In genomic region chr13:39536274-39536673, GRCh38 we compare ENCODE assay signal across 16 cellular contexts.
"Had no signal": no experiment of that assay in that cellular context is flagged by ENCODE, and none has a peak within 500 bp of the region (broad histone marks: within the 10 kb centered on the region; RNA-seq: fewer than 3 reads in every experiment).

No MANE protein-coding gene starts in this region.

- H3K27ac Mint-ChIP-seq: activated CD4-positive, alpha-beta T cell treated with anti-CD3 and anti-CD28 coated beads, Interleukin-2, amount 10 ng/mL, durations not matched to agents 7 days and 5 days; activated naive CD8-positive, alpha-beta T cell treated with anti-CD3 and anti-CD28 coated beads, Interleukin-2, amount 50 U/mL, for 24 hours; dendritic cell treated with granulocyte-macrophage colony-stimulating factor and Interleukin-4, amounts not matched to agents 40 ng/mL and 50 ng/mL, for 4 days; endodermal cell; naive thymus-derived CD8-positive, alpha-beta T cell; T-helper 1 cell treated with Interleukin-12 subunit alpha and Interleukin-12 subunit beta and Interleukin-4 antibody, amounts not matched to agents 30 μg/mL and 1 μg/mL, for 36 hours had no signal

- H3K27ac ChIP-seq: right lobe of liver, suprapubic skin had no signal

- H3K4me1 ChIP-seq: right lobe of liver had no signal

- H3K9me3 Mint-ChIP-seq: activated CD4-positive, alpha-beta T cell treated with anti-CD3 and anti-CD28 coated beads, Interleukin-2, amount 10 ng/mL, durations not matched to agents 7 days and 5 days; activated naive CD8-positive, alpha-beta T cell treated with anti-CD3 and anti-CD28 coated beads, Interleukin-2, amount 50 U/mL, for 24 hours; dendritic cell treated with granulocyte-macrophage colony-stimulating factor and Interleukin-4, amounts not matched to agents 40 ng/mL and 50 ng/mL, for 4 days; endodermal cell; naive thymus-derived CD8-positive, alpha-beta T cell; T-helper 1 cell treated with Interleukin-12 subunit alpha and Interleukin-12 subunit beta and Interleukin-4 antibody, amounts not matched to agents 30 μg/mL and 1 μg/mL, for 36 hours had no signal

- H3K9me3 ChIP-seq: mucosa of descending colon, right lobe of liver, suprapubic skin had no signal

- H3K4me3 Mint-ChIP-seq: activated CD4-positive, alpha-beta T cell treated with anti-CD3 and anti-CD28 coated beads, Interleukin-2, amount 10 ng/mL, durations not matched to agents 7 days and 5 days; activated naive CD8-positive, alpha-beta T cell treated with anti-CD3 and anti-CD28 coated beads, Interleukin-2, amount 50 U/mL, for 24 hours; dendritic cell treated with granulocyte-macrophage colony-stimulating factor and Interleukin-4, amounts not matched to agents 40 ng/mL and 50 ng/mL, for 4 days; endodermal cell; naive thymus-derived CD8-positive, alpha-beta T cell; T-helper 1 cell treated with Interleukin-12 subunit alpha and Interleukin-12 subunit beta and Interleukin-4 antibody, amounts not matched to agents 30 μg/mL and 1 μg/mL, for 36 hours had no signal

- H3K4me3 ChIP-seq: mucosa of descending colon, right lobe of liver, suprapubic skin had no signal

- H3K27me3 Mint-ChIP-seq: dendritic cell treated with granulocyte-macrophage colony-stimulating factor and Interleukin-4, amounts not matched to agents 40 ng/mL and 50 ng/mL, for 4 days had no signal

- H3K36me3 ChIP-seq: right lobe of liver, suprapubic skin had no signal

- H3K36me3 Mint-ChIP-seq: naive thymus-derived CD8-positive, alpha-beta T cell had no signal

- H3K4me1 Mint-ChIP-seq: activated CD4-positive, alpha-beta T cell treated with anti-CD3 and anti-CD28 coated beads, Interleukin-2, amount 10 ng/mL, durations not matched to agents 7 days and 5 days; activated naive CD8-positive, alpha-beta T cell treated with anti-CD3 and anti-CD28 coated beads, Interleukin-2, amount 50 U/mL, for 24 hours; endodermal cell; naive thymus-derived CD8-positive, alpha-beta T cell had no signal

- DNase-seq: activated CD4-positive, alpha-beta T cell treated with anti-CD3 and anti-CD28 coated beads, Interleukin-2, amount 10 ng/mL, durations not matched to agents 7 days and 5 days; activated CD4-positive, CD25-positive, alpha-beta regulatory T cell; activated CD8-positive, alpha-beta memory T cell treated with anti-CD3 and anti-CD28 coated beads for 24 hours; activated naive CD4-positive, alpha-beta T cell treated with Interleukin-2 at 50 U/mL for 16 hours; activated naive CD8-positive, alpha-beta T cell treated with anti-CD3 and anti-CD28 coated beads, Interleukin-2, amount 50 U/mL, for 24 hours; endodermal cell; left cardiac atrium; mucosa of descending colon; naive thymus-derived CD8-positive, alpha-beta T cell; nucleus accumbens; right lobe of liver; stimulated activated CD4-positive, alpha-beta T cell treated with anti-CD3 and anti-CD28 coated beads, Interleukin-2, amount 100 ng/mL, for 48 hours; stimulated activated naive CD8-positive, alpha-beta T cell treated with anti-CD3 and anti-CD28 coated beads, Interleukin-15, Interleukin-2, amounts not matched to agents 100 U/mL and 50 U/mL, for 24 hours had no signal

- H3K27me3 ChIP-seq: right lobe of liver, suprapubic skin had no signal
